ENCODE assay signal across 18 cellular contexts in the genomic region with DNA sequence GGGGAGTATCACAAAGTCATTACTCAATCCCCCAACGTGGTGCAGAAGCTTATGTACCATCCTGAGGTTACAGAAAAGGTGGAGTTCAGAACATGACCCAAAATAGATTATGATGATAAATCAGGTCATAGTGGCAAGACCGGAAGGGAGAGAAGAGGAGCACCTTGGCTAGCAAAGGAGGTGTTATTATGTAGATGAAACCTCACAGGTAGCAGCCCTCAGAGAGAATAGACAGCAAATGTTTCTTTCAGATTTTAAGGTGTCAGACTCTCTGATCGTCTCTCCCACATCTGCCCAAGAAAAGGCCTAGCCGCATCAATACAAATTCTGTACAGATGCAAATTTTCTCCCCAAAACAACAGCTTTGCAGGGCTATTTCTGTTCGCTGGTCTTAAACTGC.
DNase-seq lines count a peak whose midpoint lies in the region; ATAC-seq, FAIRE-seq and TF ChIP-seq lines count a peak whose summit lies in the region.
"Had no signal": no experiment of that assay in that cellular context is flagged by ENCODE, and none has a peak within 500 bp of the region (broad histone marks: within the 10 kb centered on the region; RNA-seq: fewer than 3 reads in every experiment).

No MANE protein-coding gene starts in this region.

- TF ChIP-seq POLR2A in H1 (IDR thresholded peaks at IDR 0.05; ENCODE audit: control extremely low read depth in 1 of 2, low read depth in 2 of 2, low read length in 2 of 2) (no peak), esophagus muscularis mucosa (IDR thresholded peaks at IDR 0.05; ENCODE audit: low read depth) (no peak)

- no peak overlapping the region for H3K14ac ChIP-seq in H1 (ENCODE audit: insufficient read length)

- no peak overlapping the region for H2BK120ac ChIP-seq in H1 (replicated peaks; ENCODE audit: low read depth, low read length)
- H2BK120ac ChIP-seq in mesendoderm (ENCODE audit: low read depth, low read length) = no peak overlapping the region

- H2BK15ac ChIP-seq in H1 (ENCODE audit: low read length) = no peak overlapping the region
- H2BK15ac ChIP-seq in mesendoderm (replicated peaks; ENCODE audit: low read depth) = no peak overlapping the region

- no peak overlapping the region for H4K8ac ChIP-seq in H1 (ENCODE audit: extremely low read depth, insufficient read depth, low read length)
- H4K8ac ChIP-seq in mesendoderm (ENCODE audit: low read depth, low read length) = no peak overlapping the region

- H3K79me2 ChIP-seq in H1 (ENCODE audit: control insufficient read depth in 1 of 2, insufficient read depth in 2 of 2, low read length in 2 of 2) (no peaks in the 10 kb centered on the region), mesendoderm (ENCODE audit: control insufficient read depth, insufficient read depth, low read length) (no peaks in the 10 kb centered on the region)

- POLR2A ChIA-PET in H1 (lab: Charles Lee; ENCODE audit: partially characterized antibody) = no interaction called here

- H3K9me3 ChIP-seq in HUES48 (ENCODE audit: control insufficient read depth, insufficient read depth, low read length) (no peaks in the 10 kb centered on the region), H1 (ENCODE audit: insufficient read depth in 2 of 2, low read depth in 1 of 2, low read length in 1 of 2) (no peaks in the 10 kb centered on the region), esophagus muscularis mucosa (no peaks in the 10 kb centered on the region)
- H3K9me3 ChIP-seq: A549 had no signal

- H4K5ac ChIP-seq in H1 (ENCODE audit: insufficient read length, low read depth, low read length) (no peak overlapping the region), mesendoderm (ENCODE audit: low read length) (no peak overlapping the region)

- no peaks in the 10 kb centered on the region for H3K27me3 ChIP-seq in HUES48 (ENCODE audit: control insufficient read depth, insufficient read depth, low read length)
- H3K27me3 ChIP-seq in H1 (replicated peaks in 1 of 4; ENCODE audit: control insufficient read depth in 3 of 4, extremely low read depth in 1 of 4, insufficient read depth in 3 of 4, low read length in 3 of 4) = no peaks in the 10 kb centered on the region
- H3K27me3 ChIP-seq in mesendoderm (ENCODE audit: insufficient read depth, low read length, poor library complexity) = no peaks in the 10 kb centered on the region
- no peaks in the 10 kb centered on the region for H3K27me3 ChIP-seq in esophagus muscularis mucosa

- H2BK5ac ChIP-seq in H1 (ENCODE audit: low read depth, low read length) = no peak overlapping the region
- H2BK5ac ChIP-seq in mesendoderm (ENCODE audit: low read length) = no peak overlapping the region

- no peak overlapping the region for H2AK5ac ChIP-seq in H1 (ENCODE audit: low read depth, low read length)
- H2AK5ac ChIP-seq in mesendoderm (ENCODE audit: low read length) = no peak overlapping the region

- H3K4me3 ChIP-seq in HUES48 (ENCODE audit: low read depth, low read length) (peak overlapping the region; percentile 52), H1 (ENCODE audit: extremely low read depth in 1 of 4, insufficient read depth in 2 of 4, low read depth in 3 of 4, low read length in 4 of 4) (peak overlapping the region in 1 of 4 experiments; percentile 43; a peak in 1 of 8 replicates), mesendoderm (ENCODE audit: low read length) (no peak overlapping the region), esophagus muscularis mucosa (no peak overlapping the region)
- H3K4me3 ChIP-seq: A549 had no signal

- H3K27ac ChIP-seq in HUES48 (ENCODE audit: low read depth, low read length) (peak overlapping the region; percentile 87), H1 (ENCODE audit: low read depth, low read length) (no peak overlapping the region), mesendoderm (ENCODE audit: low read depth, low read length) (no peak overlapping the region), esophagus muscularis mucosa (replicated peaks in 1 of 4) (no peak overlapping the region)
- H3K27ac ChIP-seq: A549, HL-60 had no signal

- H3K18ac ChIP-seq in H1 (ENCODE audit: extremely low read depth, low read length) = no peak overlapping the region
- no peak overlapping the region for H3K18ac ChIP-seq in mesendoderm (ENCODE audit: low read length)

- H3K79me1 ChIP-seq in H1 (ENCODE audit: low read depth, low read length) (no peaks in the 10 kb centered on the region), mesendoderm (ENCODE audit: low read length) (no peaks in the 10 kb centered on the region)

- intact Hi-C loops in esophagus muscularis mucosa (cut with DNase I) = no loop called here

- no peaks in the 10 kb centered on the region for H3K23me2 ChIP-seq in H1 (ENCODE audit: low read depth, low read length)

- H4K20me1 ChIP-seq in H1 (replicated peaks in 1 of 2; ENCODE audit: control insufficient read depth in 1 of 2, insufficient read depth in 2 of 2, low read length in 2 of 2) = no peaks in the 10 kb centered on the region

- FAIRE-seq in H1 (lab: Jason Lieb, UNC) = peak; percentile 88
- FAIRE-seq: A549, D721Med, GM12892, GM19239 had no signal

- H2BK20ac ChIP-seq in H1 (ENCODE audit: low read length) = peak overlapping the region; percentile 40; the same call in 1 of the 2 replicates

- peak overlapping the region; percentile 29 for H4K91ac ChIP-seq in H1 (replicated peaks; ENCODE audit: insufficient read length, low read length)

- H3K56ac ChIP-seq in H1 (replicated peaks; ENCODE audit: insufficient read length, low read depth, low read length) (no peak overlapping the region), mesendoderm (ENCODE audit: low read length) (no peak overlapping the region)

- no peak for TF ChIP-seq CTCF in H1 (IDR thresholded peaks at IDR 0.05; ENCODE audit: control extremely low read depth in 1 of 3, insufficient read depth in 1 of 3, low read depth in 1 of 3, low read length in 3 of 3)
- no peak for TF ChIP-seq CTCF in esophagus muscularis mucosa (IDR thresholded peaks at IDR 0.05)

- TF ChIP-seq RAD21 in H1 (IDR thresholded peaks at IDR 0.05 in 1 of 2, conservative IDR thresholded peaks at IDR 0.05 in 1 of 2; ENCODE audit: low read depth in 2 of 2, low read length in 2 of 2) = no peak

- no peak overlapping the region for H2AFZ ChIP-seq in H1 (ENCODE audit: low read length)

- peak overlapping the region; percentile 52 to 60 for H3K4me2 ChIP-seq in H1 (ENCODE audit: insufficient read depth in 1 of 2, low read depth in 2 of 2, low read length in 2 of 2)
- no peak overlapping the region for H3K4me2 ChIP-seq in mesendoderm (ENCODE audit: low read length)
- H3K4me2 ChIP-seq: A549 had no signal

- H2BK12ac ChIP-seq in H1 (ENCODE audit: low read depth, low read length) = no peak overlapping the region

- H3K23ac ChIP-seq in H1 (ENCODE audit: insufficient read length) (no peak overlapping the region), mesendoderm (ENCODE audit: low read length) (no peak overlapping the region)

- CTCF ChIA-PET in H1 (lab: Charles Lee; ENCODE audit: partially characterized antibody) = no interaction called here

- no peak for TF ChIP-seq EP300 in H1 (IDR thresholded peaks at IDR 0.05; ENCODE audit: borderline replicate concordance in 1 of 2, low read depth in 2 of 2, low read length in 2 of 2)
- no peak for TF ChIP-seq EP300 in esophagus muscularis mucosa (IDR thresholded peaks at IDR 0.05)

- WGBS in H1 (ENCODE audit: extremely low coverage in 1 of 2, insufficient coverage in 1 of 2, insufficient read length in 1 of 2, insufficient replicate concordance in 2 of 2, low coverage in 1 of 2, low lambda C conversion rate in 2 of 2, missing lambda C conversion rate in 1 of 2), 2 experiments = 12% methylated on average over 5 of the region's 5 CpGs; no CpG with 5 or more reads in 1 of the 2 experiments
- WGBS in mesendoderm (ENCODE audit: extremely low coverage, insufficient coverage, low lambda C conversion rate) = no CpG with 5 or more reads among the region's 5 CpGs
- 78% methylated on average over 5 of the region's 5 CpGs for WGBS in esophagus muscularis mucosa

- H3K4ac ChIP-seq in H1 (replicated peaks; ENCODE audit: insufficient read length, low read depth, low read length) = no peak overlapping the region
- no peak overlapping the region for H3K4ac ChIP-seq in mesendoderm (ENCODE audit: low read depth, low read length)

- ATAC-seq in GM18868 (IDR thresholded peaks at IDR 0.05; ENCODE audit: unreplicated experiment) = no peak
- ATAC-seq: A549; CD8-positive, alpha-beta T cell; HCT116 had no signal

- H3K36me3 ChIP-seq in HUES48 (ENCODE audit: control insufficient read depth, insufficient read depth, low read length) (no peaks in the 10 kb centered on the region), H1 (ENCODE audit: control insufficient read depth in 2 of 4, insufficient read depth in 4 of 4, low read length in 3 of 4) (no peaks in the 10 kb centered on the region), mesendoderm (ENCODE audit: control insufficient read depth, insufficient read depth, low read length) (no peaks in the 10 kb centered on the region), esophagus muscularis mucosa (no peaks in the 10 kb centered on the region)

- DNase-seq in NCI-H1417 treated with DMSO at 0.1 percent for 48 hours (lab: John Stamatoyannopoulos, UW) = peak; percentile 29
- peak in 1 of 2 experiments; percentile 1 for DNase-seq in H1 (ENCODE audit: low read depth in 1 of 2, low spot score in 2 of 2)
- peak; percentile 21 for DNase-seq in mesendoderm
- no peak for DNase-seq in NCI-H446 (lab: John Stamatoyannopoulos, UW)
- no peak for DNase-seq in esophagus muscularis mucosa (ENCODE audit: extremely low spot score)
- no peak for DNase-seq in effector CD8-positive, alpha-beta T cell (lab: John Stamatoyannopoulos, UW)
- DNase-seq: CD8-positive, alpha-beta T cell; DMS153; DMS79 treated with DMSO at 0.1 percent for 48 hours; GDM1 had no signal

- H3K9ac ChIP-seq in HUES48 (ENCODE audit: low read depth, low read length) = no peak overlapping the region
- H3K9ac ChIP-seq in H1 (replicated peaks in 1 of 4; ENCODE audit: extremely low read depth in 1 of 4, low read depth in 3 of 4, low read length in 3 of 4) = no peak overlapping the region
- no peak overlapping the region for H3K9ac ChIP-seq in mesendoderm (ENCODE audit: low read length)

- H3K4me1 ChIP-seq in HUES48 (ENCODE audit: control insufficient read depth, insufficient read depth, low read length) = peaks cover 42% of the 10 kb centered on the region
- peaks cover 0 to 16% (median 5%) of the 10 kb centered on the region in 4 experiments; a peak in 4 of 7 replicates for H3K4me1 ChIP-seq in H1 (replicated peaks in 1 of 4; ENCODE audit: control insufficient read depth in 3 of 4, insufficient read depth in 4 of 4, low read length in 3 of 4)
- peaks cover 9% of the 10 kb centered on the region for H3K4me1 ChIP-seq in mesendoderm (ENCODE audit: control insufficient read depth, low read depth, low read length)
- no peaks in the 10 kb centered on the region for H3K4me1 ChIP-seq in esophagus muscularis mucosa
- H3K4me1 ChIP-seq: A549 had no signal

TF ChIP-seq in H1, 55 proteins besides CTCF, POLR2A, EP300 and RAD21 (continues in another document):
- TF ChIP-seq CHD1 (IDR thresholded peaks at IDR 0.05; ENCODE audit: low read depth, low read length) (no peak), TAF1 (IDR thresholded peaks at IDR 0.05; ENCODE audit: low read depth, low read length) (no peak), NANOG (IDR thresholded peaks at IDR 0.05; ENCODE audit: insufficient read depth, low read depth, low read length, poor library complexity, severe bottlenecking) (peak; percentile 8)

Comparison
In these comparisons a context has a peak if more than half of its experiments do, and no peak if none do; other contexts are left out.
1. DNase-seq: peak in NCI-H1417 treated with DMSO at 0.1 percent for 48 hours (single experiment) and mesendoderm (single experiment); none in NCI-H446 (0 of 2), esophagus muscularis mucosa (single experiment) and effector CD8-positive, alpha-beta T cell (single experiment).